8 cellular contexts compared by ENCODE assay signal in genomic region chr12:6553051-6553868, GRCh38. TPM values are rescaled to one million over a fixed set of nuclear protein-coding genes. Genes with fewer than 3 reads are reported as not detected.
DNase-seq lines count a peak whose midpoint lies in the region; ATAC-seq and TF ChIP-seq lines count a peak whose summit lies in the region.

No MANE protein-coding gene starts in this region.

- H3K4me1 Mint-ChIP-seq in MCF 10A (ENCODE audit: insufficient read depth, unreplicated experiment): peaks cover 31% of the 10 kb centered on the region

- H3K27me3 Mint-ChIP-seq in MCF 10A (ENCODE audit: insufficient read depth, unreplicated experiment): no peaks in the 10 kb centered on the region

- no peaks in the 10 kb centered on the region for H4K20me1 ChIP-seq in mammary epithelial cell (ENCODE audit: insufficient read depth, low read length)

- no peaks in the 10 kb centered on the region for H3K9me3 Mint-ChIP-seq in MCF 10A (ENCODE audit: unreplicated experiment)

- BruUV-seq in MCF 10A (replicated peaks; lab: Mats Ljungman, UMichigan) (no TSS peak), mammary epithelial cell (replicated peaks; lab: Mats Ljungman, UMichigan) (no TSS peak)

- ATAC-seq in right lobe of liver: peak in 2 of 4 donors; percentile 5 to 13
- peak; percentile 44 for ATAC-seq in aorta (ENCODE audit: low FRiP score)

- DNase-seq in MCF 10A (ENCODE audit: unreplicated experiment): peak; percentile 76
- no peak for DNase-seq in mammary epithelial cell
- peak; percentile 71 for DNase-seq in astrocyte of the spinal cord (ENCODE audit: low read depth, low spot score)
- no peak for DNase-seq in right lobe of liver
- DNase-seq in aorta: peak in 1 of 2 donors; percentile 61
- DNase-seq in NCI-H2196 (lab: John Stamatoyannopoulos, UW; ENCODE audit: unreplicated experiment): no peak
- no peak for DNase-seq in SKM-1 treated with dmso at 0.1 percent for 144 hours (lab: John Stamatoyannopoulos, UW; ENCODE audit: unreplicated experiment)
- DNase-seq in GM20000 (ENCODE audit: low spot score): no peak

- no peak for TF ChIP-seq POLR2A in right lobe of liver (IDR thresholded peaks at IDR 0.05)

- peaks cover 28% of the 10 kb centered on the region for H3K36me3 Mint-ChIP-seq in MCF 10A (ENCODE audit: insufficient read depth, unreplicated experiment)

- H3K27ac Mint-ChIP-seq in MCF 10A (ENCODE audit: low read depth, unreplicated experiment): no peak overlapping the region

- in situ Hi-C loops in mammary epithelial cell (cut with MboI; ENCODE audit: low sequenced_read_pairs in 2 of 2) (no loop called here), astrocyte of the spinal cord (cut with HindIII; ENCODE audit: low sequenced_read_pairs) (no loop called here)

- no peak overlapping the region for H3K4me3 ChIP-seq in mammary epithelial cell (replicated peaks in 1 of 3; ENCODE audit: insufficient read depth in 1 of 3, low read depth in 2 of 3, low read length in 3 of 3)
- no peak overlapping the region for H3K4me3 ChIP-seq in astrocyte of the spinal cord (ENCODE audit: low read depth, low read length)
- no peak overlapping the region for H3K4me3 ChIP-seq in right lobe of liver
- H3K4me3 ChIP-seq in aorta (ENCODE audit: low read length in 2 of 2): peak overlapping the region in 1 of 2 donors; percentile 0

- peaks cover 41% of the 10 kb centered on the region for H3K4me1 ChIP-seq in mammary epithelial cell (ENCODE audit: insufficient read depth, low read length)
- peaks cover 0 to 30% (median 13%) of the 10 kb centered on the region in 4 donors for H3K4me1 ChIP-seq in right lobe of liver
- H3K4me1 ChIP-seq in aorta (ENCODE audit: control insufficient read depth in 1 of 2, insufficient read depth in 2 of 2, low read length in 2 of 2): peaks cover 0 to 3% of the 10 kb centered on the region in 2 donors

- H3K4me3 Mint-ChIP-seq in MCF 10A (ENCODE audit: unreplicated experiment): no peak overlapping the region

- peaks cover 4% of the 10 kb centered on the region for H3K79me2 ChIP-seq in mammary epithelial cell (ENCODE audit: insufficient read depth, low read length)

- H3K27ac ChIP-seq in mammary epithelial cell (ENCODE audit: insufficient read depth, low read depth, low read length): no peak overlapping the region
- H3K27ac ChIP-seq in right lobe of liver: peak overlapping the region in 2 of 3 donors; percentile 51 to 74
- peak overlapping the region; percentile 91 to 98 for H3K27ac ChIP-seq in aorta (ENCODE audit: low read depth in 1 of 2, low read length in 2 of 2)

- no peaks in the 10 kb centered on the region for H3K9me3 ChIP-seq in mammary epithelial cell (replicated peaks; ENCODE audit: insufficient read depth, low read length)
- no peaks in the 10 kb centered on the region for H3K9me3 ChIP-seq in right lobe of liver
- no peaks in the 10 kb centered on the region for H3K9me3 ChIP-seq in aorta (ENCODE audit: control insufficient read depth, low read length)

- CTCF ChIA-PET in MCF 10A (lab: Yijun Ruan, JAX) (interaction anchor here (0.6 to 6.7 kb wide), 8 partner anchors 10 to 556 kb away, joined by 3 to 58 read pairs (median 3); no protein-coding TSS in a partner anchor), mammary epithelial cell (lab: Charles Lee; ENCODE audit: low non-redundant PET) (no interaction called here)

- peaks cover 11% of the 10 kb centered on the region for H3K36me3 ChIP-seq in mammary epithelial cell (ENCODE audit: insufficient read depth, low read length)
- H3K36me3 ChIP-seq in right lobe of liver: peaks cover 0 to 21% (median 2%) of the 10 kb centered on the region in 4 donors
- H3K36me3 ChIP-seq in aorta (ENCODE audit: control insufficient read depth in 1 of 2, insufficient read depth in 2 of 2, low read length in 1 of 2): no peaks in the 10 kb centered on the region

- WGBS in mammary epithelial cell (ENCODE audit: low coverage, missing lambda C conversion rate): 58% methylated on average over 14 of the region's 15 CpGs
- 64% methylated on average over 12 of the region's 15 CpGs for WGBS in right lobe of liver (ENCODE audit: insufficient coverage, low coverage, low lambda C conversion rate, missing lambda C conversion rate)
- 11% methylated on average over 15 of the region's 15 CpGs for WGBS in aorta, 2 donors

- dilution Hi-C loops in mammary epithelial cell (cut with HindIII; ENCODE audit: low sequenced_read_pairs): no loop called here

- H3K27me3 ChIP-seq in mammary epithelial cell (ENCODE audit: insufficient read depth, low read length) (no peaks in the 10 kb centered on the region), right lobe of liver (no peaks in the 10 kb centered on the region), aorta (ENCODE audit: control insufficient read depth in 1 of 2, insufficient read depth in 2 of 2, low read length in 1 of 2) (no peaks in the 10 kb centered on the region)

- TF ChIP-seq CTCF in MCF 10A (IDR thresholded peaks at IDR 0.05; ENCODE audit: unreplicated experiment): no peak
- TF ChIP-seq CTCF in mammary epithelial cell (conservative IDR thresholded peaks at IDR 0.05 in 1 of 2, IDR thresholded peaks at IDR 0.05 in 1 of 2; ENCODE audit: extremely low read depth in 1 of 2, insufficient read depth in 1 of 2, low read depth in 1 of 2, low read length in 2 of 2): no peak
- no peak for TF ChIP-seq CTCF in astrocyte of the spinal cord (IDR thresholded peaks at IDR 0.05; ENCODE audit: low read depth, low read length)
- no peak for TF ChIP-seq CTCF in right lobe of liver (IDR thresholded peaks at IDR 0.05)
- TF ChIP-seq CTCF in GM20000 (IDR thresholded peaks at IDR 0.05; ENCODE audit: extremely low read depth, missing control alignments): no peak

- H3K9ac ChIP-seq in mammary epithelial cell (ENCODE audit: insufficient read depth, low read length): no peak overlapping the region

- intact Hi-C loops in MCF 10A (cut with micrococcal nuclease) (no loop called here), mammary epithelial cell (cut with micrococcal nuclease) (no loop called here), right lobe of liver (cut with DNase I) (no loop called here), aorta (cut with DNase I) (loop anchor here (5.0 kb wide), 2 partner anchors 131 to 216 kb away; no protein-coding TSS in a partner anchor)

- POLR2A ChIA-PET in MCF 10A (lab: Yijun Ruan, JAX): interaction anchor here (0.6 to 2.1 kb wide), 5 partner anchors 14 to 34 kb away, joined by 3 to 6 read pairs (median 5); partner anchors contain the start of gene GAPDH

- no peak overlapping the region for H2AFZ ChIP-seq in mammary epithelial cell (ENCODE audit: low read depth, low read length)

- no peak overlapping the region for H3K4me2 ChIP-seq in mammary epithelial cell (ENCODE audit: insufficient read depth, low read depth, low read length)

RNA-seq across cellular contexts. Expression of gene IFFO1, which starts 2.6 kb away (rescaled TPM):
- 0.49 and 1.1 TPM in 2 replicates for total RNA-seq in MCF 10A (2022)
- total RNA-seq in mammary epithelial cell: 1 to 10 TPM; 1.9 to 2.2 TPM
- 3.0 TPM for polyA plus RNA-seq in mammary epithelial cell
- polyA minus RNA-seq in mammary epithelial cell: 0.26 TPM
- total RNA-seq in right lobe of liver: 1 to 10 TPM; 5.5 to 9.3 (median 7.4) TPM
- total RNA-seq in aorta: 10 to 100 TPM; 28.5 to 60.8 TPM
- 100 to 1,000 TPM in 1 of 2 donors, 10 to 100 TPM in 1; 11.1 to 110 TPM for polyA plus RNA-seq in aorta

RNA-seq across cellular contexts. Expression of gene NOP2, which starts 14.8 kb away (rescaled TPM):
- 97.1 and 108 TPM in 2 replicates for total RNA-seq in MCF 10A (2022)
- total RNA-seq in mammary epithelial cell: 10 to 100 TPM; 29.5 to 84.2 TPM
- 62.7 TPM for polyA plus RNA-seq in mammary epithelial cell
- polyA minus RNA-seq in mammary epithelial cell: 80.8 TPM
- 10 to 100 TPM; 12.6 to 20.1 (median 18.5) TPM for total RNA-seq in right lobe of liver
- total RNA-seq in aorta: 10 to 100 TPM; 24.8 to 27.8 TPM
- 10 to 100 TPM in 1 of 2 donors, 1 to 10 TPM in 1; 5.4 to 18.8 TPM for polyA plus RNA-seq in aorta

RNA-seq across cellular contexts. Expression of gene GAPDH, which starts 18.9 kb away (rescaled TPM):
- total RNA-seq in MCF 10A (2022) (2,995 and 4,097 TPM in 2 replicates), mammary epithelial cell (over 10,000 TPM in 1 of 2 donors, 1,000 to 10,000 TPM in 1; 6,493 to 13,434 TPM), right lobe of liver (1,000 to 10,000 TPM in 4 of 6 experiments, 100 to 1,000 TPM in 2; 788 to 3,247 (median 1,580) TPM), aorta (1,000 to 10,000 TPM; 1,856 to 2,021 TPM)
- polyA plus RNA-seq in mammary epithelial cell (20,785 TPM), aorta (1,000 to 10,000 TPM; 2,047 to 3,012 TPM)
- polyA minus RNA-seq in mammary epithelial cell: 16,557 TPM

RNA-seq across cellular contexts. Expression of gene CHD4, which starts 53.9 kb away (rescaled TPM):
- total RNA-seq in MCF 10A (2022) (135 and 151 TPM in 2 replicates), mammary epithelial cell (100 to 1,000 TPM; 178 to 187 TPM), right lobe of liver (100 to 1,000 TPM in 1 of 6 experiments, 10 to 100 TPM in 5; 66.7 to 102 (median 82.3) TPM), aorta (100 to 1,000 TPM; 174 to 195 TPM)
- polyA plus RNA-seq in mammary epithelial cell (85.5 TPM), aorta (100 to 1,000 TPM in 1 of 2 donors, 10 to 100 TPM in 1; 73.1 to 110 TPM)
- 298 TPM for polyA minus RNA-seq in mammary epithelial cell

RNA-seq across cellular contexts. Expression of gene NCAPD2, which starts 59.4 kb away (rescaled TPM):
- total RNA-seq in MCF 10A (2022): 31.9 and 52.0 TPM in 2 replicates
- 10 to 100 TPM; 17.8 to 53.7 TPM for total RNA-seq in mammary epithelial cell
- polyA plus RNA-seq in mammary epithelial cell: 60.4 TPM
- 156 TPM for polyA minus RNA-seq in mammary epithelial cell
- total RNA-seq in right lobe of liver: 10 to 100 TPM in 2 of 6 experiments, 1 to 10 TPM in 4; 6.2 to 40.9 (median 8.4) TPM
- total RNA-seq in aorta: 10 to 100 TPM; 19.9 to 32.8 TPM
- 10 to 100 TPM in 1 of 2 donors, 1 to 10 TPM in 1; 5.1 to 13.2 TPM for polyA plus RNA-seq in aorta

Comparison
In these comparisons a context has a peak if more than half of its experiments do, and no peak if none do; other contexts are left out.
1. DNase-seq: peak in MCF 10A (single experiment) and astrocyte of the spinal cord (single experiment); none in mammary epithelial cell (single experiment), right lobe of liver (0 of 3), NCI-H2196 (single experiment), SKM-1 treated with dmso at 0.1 percent for 144 hours (single experiment) and GM20000 (single experiment).
2. intact Hi-C loops: an anchor here in aorta (5.0 kb wide); none called in MCF 10A, mammary epithelial cell and right lobe of liver.